In the genomic region with DNA sequence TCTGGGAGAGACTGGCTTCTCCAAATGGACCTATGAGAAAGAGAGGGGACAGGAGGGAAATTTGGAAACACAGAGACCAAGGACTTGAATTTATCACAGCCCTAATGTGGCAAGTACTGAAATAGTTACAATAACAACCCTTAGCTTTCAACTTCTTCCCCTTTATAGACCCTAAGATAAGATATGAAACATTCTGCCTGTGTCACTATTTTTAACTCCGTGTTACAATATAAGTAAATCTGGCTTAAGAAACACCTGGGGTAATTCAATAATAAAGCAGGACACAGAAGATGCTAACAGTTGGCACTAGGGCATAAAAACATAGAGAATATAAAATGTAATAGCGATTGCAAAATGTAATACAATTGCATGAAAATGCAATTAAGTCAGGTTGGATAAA, we compare ENCODE assay signal across 22 cellular contexts.
"Had no signal": no experiment of that assay in that cellular context is flagged by ENCODE, and none has a peak within 500 bp of the region (broad histone marks: within the 10 kb centered on the region; RNA-seq: fewer than 3 reads in every experiment).

No MANE protein-coding gene starts in this region.

- H3K4me3 ChIP-seq: K562 had no signal

- DNase-seq: Kasumi-1, MM.1S, NCI-H1092 treated with DMSO at 0.1 percent for 48 hours, NCI-H1436, NCI-H187, NCI-H2029, NCI-H2081 treated with DMSO at 0.1 percent for 48 hours, NCI-H2171, NCI-H226, NCI-H446, NCI-H510A, NCI-H524 treated with DMSO at 0.1 percent for 48 hours, NCI-H69, NCI-H774, RPMI8226, SHP77, SK-N-SH, SW 1271 had no signal

- H3K27ac ChIP-seq: KMS-11 had no signal

- H3K9me3 ChIP-seq: SK-N-SH had no signal

- H3K4me3 Mint-ChIP-seq: IgD-negative memory B cell had no signal

- H3K4me1 Mint-ChIP-seq: IgD-negative memory B cell had no signal

- H3K27ac Mint-ChIP-seq: IgD-negative memory B cell had no signal

- ATAC-seq: HepG2, K562 had no signal

- H3K27me3 Mint-ChIP-seq: IgD-negative memory B cell had no signal

- H3K36me3 Mint-ChIP-seq: IgD-negative memory B cell had no signal
